17 cellular contexts compared by ENCODE assay signal in genomic region chr19:3537101-3537437, GRCh38. TPM values are rescaled to one million over a fixed set of nuclear protein-coding genes. Genes with fewer than 3 reads are reported as not detected.
DNase-seq lines count a peak whose midpoint lies in the region; ATAC-seq and TF ChIP-seq lines count a peak whose summit lies in the region.
"Had no signal": no experiment of that assay in that cellular context is flagged by ENCODE, and none has a peak within 500 bp of the region (broad histone marks: within the 10 kb centered on the region; RNA-seq: fewer than 3 reads in every experiment).

No MANE protein-coding gene starts in this region.

- H2BK5ac ChIP-seq in neuronal stem cell (ENCODE audit: low read length): peak overlapping the region; percentile 48

- peak overlapping the region; percentile 50 for H3K9ac ChIP-seq in neuronal stem cell (ENCODE audit: low read depth, low read length, poor library complexity)

- no peak overlapping the region for H4K91ac ChIP-seq in neuronal stem cell (ENCODE audit: low read depth, low read length, poor library complexity)

- H3K9me3 Mint-ChIP-seq in natural killer cell: no peaks in the 10 kb centered on the region
- no peaks in the 10 kb centered on the region for H3K9me3 Mint-ChIP-seq in natural killer cell treated with Interleukin-12 subunit alpha and Interleukin-12 subunit beta and Interleukin-15 and Interleukin-18, amount 100 ng/mL, for 72 hours

- H3K36me3 ChIP-seq in neuronal stem cell (replicated peaks in 1 of 2; ENCODE audit: control insufficient read depth in 2 of 2, insufficient read depth in 2 of 2, low read length in 2 of 2): peaks cover 38 to 70% of the 10 kb centered on the region in 2 donors

- H3K27me3 ChIP-seq in dorsolateral prefrontal cortex (no peaks in the 10 kb centered on the region), neuronal stem cell (ENCODE audit: control insufficient read depth in 3 of 3, insufficient read depth in 3 of 3, low read depth in 1 of 3, low read length in 3 of 3) (no peaks in the 10 kb centered on the region)
- H3K27me3 ChIP-seq: upper lobe of right lung had no signal

- H3K27ac ChIP-seq in dorsolateral prefrontal cortex (peak overlapping the region; percentile 13 to 95 (median 88)), neuronal stem cell (replicated peaks; ENCODE audit: low read length) (no peak overlapping the region)
- H3K27ac ChIP-seq: upper lobe of right lung had no signal

- no peak overlapping the region for H4K8ac ChIP-seq in neuronal stem cell (ENCODE audit: low read depth, low read length)

- H3K27ac Mint-ChIP-seq in natural killer cell: peak overlapping the region; percentile 64 to 76
- H3K27ac Mint-ChIP-seq in natural killer cell treated with Interleukin-12 subunit alpha and Interleukin-12 subunit beta and Interleukin-15 and Interleukin-18, amount 100 ng/mL, for 72 hours: no peak overlapping the region

- no peak overlapping the region for H3K4me2 ChIP-seq in neuronal stem cell (ENCODE audit: insufficient read depth, low read length, poor library complexity, severe bottlenecking)
- H3K4me2 ChIP-seq: smooth muscle cell had no signal

- H2AFZ ChIP-seq in neuronal stem cell (ENCODE audit: low read length): no peak overlapping the region

- no peak overlapping the region for H2BK12ac ChIP-seq in neuronal stem cell (ENCODE audit: low read length)

- no peak overlapping the region for H3K4me3 Mint-ChIP-seq in natural killer cell
- H3K4me3 Mint-ChIP-seq in natural killer cell treated with Interleukin-12 subunit alpha and Interleukin-12 subunit beta and Interleukin-15 and Interleukin-18, amount 100 ng/mL, for 72 hours: no peak overlapping the region
- H3K4me3 Mint-ChIP-seq: naive thymus-derived CD8-positive, alpha-beta T cell had no signal

- no peak overlapping the region for H2BK15ac ChIP-seq in neuronal stem cell (ENCODE audit: low read length)

- no peaks in the 10 kb centered on the region for H3K27me3 Mint-ChIP-seq in natural killer cell (ENCODE audit: low read depth in 2 of 2)
- H3K27me3 Mint-ChIP-seq in natural killer cell treated with Interleukin-12 subunit alpha and Interleukin-12 subunit beta and Interleukin-15 and Interleukin-18, amount 100 ng/mL, for 72 hours: no peaks in the 10 kb centered on the region
- H3K27me3 Mint-ChIP-seq: naive thymus-derived CD8-positive, alpha-beta T cell had no signal

- H3K4me1 Mint-ChIP-seq in natural killer cell: peaks cover 0 to 21% of the 10 kb centered on the region in 2 donors
- H3K4me1 Mint-ChIP-seq in natural killer cell treated with Interleukin-12 subunit alpha and Interleukin-12 subunit beta and Interleukin-15 and Interleukin-18, amount 100 ng/mL, for 72 hours (ENCODE audit: low read depth in 2 of 2): peaks cover 0 to 4% of the 10 kb centered on the region in 2 donors

- H3K36me3 Mint-ChIP-seq in natural killer cell: no peaks in the 10 kb centered on the region
- no peaks in the 10 kb centered on the region for H3K36me3 Mint-ChIP-seq in natural killer cell treated with Interleukin-12 subunit alpha and Interleukin-12 subunit beta and Interleukin-15 and Interleukin-18, amount 100 ng/mL, for 72 hours

- no peak overlapping the region for H3K14ac ChIP-seq in neuronal stem cell (ENCODE audit: low read length)

- no peak for DNase-seq in natural killer cell
- DNase-seq in natural killer cell treated with Interleukin-12 subunit alpha and Interleukin-12 subunit beta and Interleukin-15 and Interleukin-18, amount 100 ng/mL, for 72 hours (ENCODE audit: low spot score): no peak
- DNase-seq in dorsolateral prefrontal cortex: no peak
- DNase-seq in neuronal stem cell (ENCODE audit: low spot score): no peak
- DNase-seq in activated CD8-positive, alpha-beta memory T cell treated with anti-CD3 and anti-CD28 coated beads for 24 hours: no peak
- no peak for DNase-seq in NCI-H446 treated with DMSO at 0.1 percent for 48 hours (lab: John Stamatoyannopoulos, UW)
- DNase-seq in retina: no peak
- DNase-seq in Ammon's horn (ENCODE audit: low spot score): no peak
- DNase-seq: activated CD4-positive, alpha-beta T cell treated with anti-CD3 and anti-CD28 coated beads, Interleukin-2, amount 50 U/mL, for 48 hours; GOT3; mesenchymal stem cell; naive thymus-derived CD8-positive, alpha-beta T cell; NCI-H187; NCI-H226; NK-92 treated with Interleukin-12 subunit alpha and Interleukin-12 subunit beta, amount 100 ng/mL, for 24 hours had no signal

- H3K18ac ChIP-seq in neuronal stem cell (ENCODE audit: low read length): no peak overlapping the region

- peak overlapping the region; percentile 61 for H2AK5ac ChIP-seq in neuronal stem cell (ENCODE audit: low read depth, low read length)

- H3K4ac ChIP-seq in neuronal stem cell (ENCODE audit: low read length): no peak overlapping the region

- H3K4me1 ChIP-seq in neuronal stem cell (ENCODE audit: control insufficient read depth in 2 of 2, insufficient read depth in 1 of 2, low read depth in 1 of 2, low read length in 2 of 2): peaks cover 6 to 8% of the 10 kb centered on the region in 2 donors
- H3K4me1 ChIP-seq: upper lobe of right lung had no signal

- H3K79me1 ChIP-seq in neuronal stem cell (ENCODE audit: low read depth, low read length): peaks cover 4% of the 10 kb centered on the region

- no peaks in the 10 kb centered on the region for H3K9me3 ChIP-seq in neuronal stem cell (replicated peaks in 1 of 2; ENCODE audit: control insufficient read depth in 2 of 2, insufficient read depth in 1 of 2, low read depth in 1 of 2, low read length in 2 of 2)
- H3K9me3 ChIP-seq: upper lobe of right lung had no signal

- H3K4me3 ChIP-seq in dorsolateral prefrontal cortex (peak overlapping the region in 35 of 59 donors; percentile 0 to 50 (median 22)), neuronal stem cell (ENCODE audit: low read length in 2 of 2) (no peak overlapping the region)
- H3K4me3 ChIP-seq: smooth muscle cell, upper lobe of right lung had no signal

- no peak for ATAC-seq in natural killer cell
- ATAC-seq in natural killer cell treated with Interleukin-12 subunit alpha and Interleukin-12 subunit beta and Interleukin-15 and Interleukin-18, amount 100 ng/mL, for 72 hours: no peak

- no CpG with 5 or more reads among the region's 13 CpGs for WGBS in neuronal stem cell (ENCODE audit: extremely low coverage in 2 of 2, insufficient read length in 2 of 2, insufficient replicate concordance in 1 of 2), 2 donors

- H3K23ac ChIP-seq in neuronal stem cell (ENCODE audit: low read depth, low read length, poor library complexity): no peak overlapping the region

- peak overlapping the region; percentile 18 for H2BK120ac ChIP-seq in neuronal stem cell (ENCODE audit: low read depth, low read length)

- intact Hi-C loops in natural killer cell (cut with micrococcal nuclease): no loop called here
- intact Hi-C loops in dorsolateral prefrontal cortex (cut with DNase I): no loop called here

- no peak for TF ChIP-seq CTCF in natural killer cell (IDR thresholded peaks at IDR 0.05)
- no peak for TF ChIP-seq CTCF in dorsolateral prefrontal cortex (IDR thresholded peaks at IDR 0.05 in 54 of 56, conservative IDR thresholded peaks at IDR 0.05 in 2 of 56; ENCODE audit: low read depth in 1 of 56, partially characterized antibody in 56 of 56)

RNA-seq across cellular contexts. Expression of gene TEKTIP1, which starts 1.9 kb away (rescaled TPM):
- total RNA-seq in natural killer cell (10 to 100 TPM in 1 of 3 donors, 1 to 10 TPM in 2; 5.9 to 11.6 (median 6.4) TPM), dorsolateral prefrontal cortex (10 to 100 TPM in 3 of 120 experiments, 1 to 10 TPM in 117; 1.0 to 11.2 (median 4.6) TPM)
- 1 to 10 TPM; 3.3 to 4.4 TPM for total RNA-seq in natural killer cell treated with Interleukin-12 subunit alpha and Interleukin-12 subunit beta and Interleukin-15 and Interleukin-18, amount 100 ng/mL, for 72 hours
- polyA plus RNA-seq in neuronal stem cell (2013, experiment 1 of 2): 0.07 TPM
- polyA plus RNA-seq in neuronal stem cell (2013, experiment 2 of 2): 0.07 TPM
- total RNA-seq: smooth muscle cell had no signal

RNA-seq across cellular contexts. Expression of gene MFSD12, which starts 20.3 kb away (rescaled TPM):
- total RNA-seq in natural killer cell (10 to 100 TPM; 29.8 to 34.5 (median 33.6) TPM), dorsolateral prefrontal cortex (100 to 1,000 TPM in 14 of 120 experiments, 10 to 100 TPM in 106; 54.9 to 119 (median 77.6) TPM)
- total RNA-seq in natural killer cell treated with Interleukin-12 subunit alpha and Interleukin-12 subunit beta and Interleukin-15 and Interleukin-18, amount 100 ng/mL, for 72 hours: 10 to 100 TPM; 72.2 to 73.1 TPM
- polyA plus RNA-seq in neuronal stem cell (2013, experiment 1 of 2): 27.9 TPM
- polyA plus RNA-seq in neuronal stem cell (2013, experiment 2 of 2): 25.3 TPM

RNA-seq across cellular contexts. Expression of gene FZR1, which starts 31.0 kb away (rescaled TPM):
- total RNA-seq in natural killer cell: 10 to 100 TPM; 89.1 to 98.3 (median 91.4) TPM
- 10 to 100 TPM; 51.4 to 63.0 TPM for total RNA-seq in natural killer cell treated with Interleukin-12 subunit alpha and Interleukin-12 subunit beta and Interleukin-15 and Interleukin-18, amount 100 ng/mL, for 72 hours
- 10 to 100 TPM; 46.4 to 99.1 (median 71.7) TPM for total RNA-seq in dorsolateral prefrontal cortex
- polyA plus RNA-seq in neuronal stem cell (2013, experiment 1 of 2): 41.4 TPM
- polyA plus RNA-seq in neuronal stem cell (2013, experiment 2 of 2): 37.0 TPM

RNA-seq across cellular contexts. Expression of gene HMG20B, which starts 35.7 kb away (rescaled TPM):
- 10 to 100 TPM; 45.8 to 57.5 (median 52.1) TPM for total RNA-seq in natural killer cell
- total RNA-seq in natural killer cell treated with Interleukin-12 subunit alpha and Interleukin-12 subunit beta and Interleukin-15 and Interleukin-18, amount 100 ng/mL, for 72 hours: 10 to 100 TPM; 38.2 to 48.0 TPM
- 10 to 100 TPM; 10.1 to 58.3 (median 26.2) TPM for total RNA-seq in dorsolateral prefrontal cortex
- polyA plus RNA-seq in neuronal stem cell (2013, experiment 1 of 2): 76.9 TPM
- 73.8 TPM for polyA plus RNA-seq in neuronal stem cell (2013, experiment 2 of 2)

RNA-seq across cellular contexts. Expression of gene DOHH, which starts 36.6 kb away (rescaled TPM):
- 1 to 10 TPM; 4.5 to 5.9 (median 4.6) TPM for total RNA-seq in natural killer cell
- 10 to 100 TPM; 16.1 to 28.6 TPM for total RNA-seq in natural killer cell treated with Interleukin-12 subunit alpha and Interleukin-12 subunit beta and Interleukin-15 and Interleukin-18, amount 100 ng/mL, for 72 hours
- total RNA-seq in dorsolateral prefrontal cortex: 10 to 100 TPM; 16.9 to 48.4 (median 26.1) TPM
- 3.9 TPM for polyA plus RNA-seq in neuronal stem cell (2013, experiment 1 of 2)
- 3.7 TPM for polyA plus RNA-seq in neuronal stem cell (2013, experiment 2 of 2)

Comparison
In these comparisons a context has a peak if more than half of its experiments do, and no peak if none do; other contexts are left out.
1. H3K27ac Mint-ChIP-seq: peak in natural killer cell (2 of 2); none in natural killer cell treated with Interleukin-12 subunit alpha and Interleukin-12 subunit beta and Interleukin-15 and Interleukin-18, amount 100 ng/mL, for 72 hours (0 of 2).
2. H3K4me3 ChIP-seq: peak in dorsolateral prefrontal cortex (35 of 59); none in neuronal stem cell (0 of 2).